ENCODE assay signal across 31 cellular contexts in genomic region chr12:111706145-111706544, GRCh38.
"Had no signal": no experiment of that assay in that cellular context is flagged by ENCODE, and none has a peak within 500 bp of the region (broad histone marks: within the 10 kb centered on the region; RNA-seq: fewer than 3 reads in every experiment).

No MANE protein-coding gene starts in this region.

- H3K27ac ChIP-seq: body of pancreas, brain microvascular endothelial cell, breast epithelium, VCaP had no signal

- DNase-seq: activated B cell treated with CpG ODN at 0.5 μM for 24 hours; activated CD4-positive, alpha-beta memory T cell treated with anti-CD3 and anti-CD28 coated beads for 36 hours; activated CD4-positive, alpha-beta T cell treated with anti-CD3 and anti-CD28 coated beads for 4 hours; activated CD4-positive, alpha-beta T cell treated with anti-CD3 and anti-CD28 coated beads, Interleukin-2, amount 10 ng/mL, durations not matched to agents 24 days and 14 days; activated CD4-positive, alpha-beta T cell treated with anti-CD3 and anti-CD28 coated beads, Interleukin-2, amount 50 U/mL, for 1 hour; activated CD4-positive, alpha-beta T cell treated with anti-CD3 and anti-CD28 coated beads, Interleukin-2, amount 50 U/mL, for 4 hours; activated CD4-positive, CD25-positive, alpha-beta regulatory T cell treated with anti-CD3 and anti-CD28 coated beads, Interleukin-2, amount 50 U/mL, for 72 hours; activated CD8-positive, alpha-beta memory T cell treated with anti-CD3 and anti-CD28 coated beads, Interleukin-2, amount 50 U/mL, for 4 hours; activated CD8-positive, alpha-beta T cell treated with anti-CD3 and anti-CD28 coated beads for 36 hours; activated effector memory CD4-positive, alpha-beta T cell treated with anti-CD3 and anti-CD28 coated beads, Interleukin-2, amount 50 U/mL, for 16 hours; activated gamma-delta T cell treated with Interleukin-2 at 50 U/mL for 16 hours; activated naive CD4-positive, alpha-beta T cell; activated naive CD4-positive, alpha-beta T cell treated with anti-CD3 and anti-CD28 coated beads for 36 hours; activated naive CD4-positive, alpha-beta T cell treated with anti-CD3 and anti-CD28 coated beads, Interleukin-2, amount 50 U/mL, for 16 hours; activated naive CD8-positive, alpha-beta T cell treated with anti-CD3 and anti-CD28 coated beads for 36 hours; activated T-cell treated with anti-CD3 and anti-CD28 coated beads for 4 hours; activated T-cell treated with anti-CD3 and anti-CD28 coated beads, Interleukin-2, amount 50 U/mL, for 1 hour; activated T-cell treated with anti-CD3 and anti-CD28 coated beads, Interleukin-2, amount 50 U/mL, for 4 hours; activated T-cell treated with anti-CD3 and anti-CD28 coated beads, Interleukin-2, amount 50 U/mL, for 72 hours; amniotic stem cell; aorta; body of pancreas; brain microvascular endothelial cell; central memory CD4-positive, alpha-beta T cell; T-helper 1 cell; T-helper 2 cell; T-helper 9 cell had no signal

- H3K27me3 ChIP-seq: body of pancreas, brain microvascular endothelial cell, breast epithelium had no signal

- H3K4me1 ChIP-seq: body of pancreas, breast epithelium had no signal

- H3K9me3 ChIP-seq: body of pancreas, breast epithelium had no signal

- H3K4me3 ChIP-seq: body of pancreas, breast epithelium had no signal

- ATAC-seq: activated CD8-positive, alpha-beta T cell treated with anti-CD3 and anti-CD28 coated beads for 36 hours; activated naive CD4-positive, alpha-beta T cell treated with anti-CD3 and anti-CD28 coated beads, Interleukin-2, amount 50 U/mL, for 72 hours; activated T-cell treated with anti-CD3 and anti-CD28 coated beads, Interleukin-2, amount 50 U/mL, for 4 hours; activated T-cell treated with anti-CD3 and anti-CD28 coated beads, Interleukin-2, amount 50 U/mL, for 72 hours; activated T-helper 17 cell treated with anti-CD3 and anti-CD28 coated beads, Interleukin-2, amount 50 U/mL, for 72 hours; body of pancreas had no signal
